ENCODE assay signal across 1 cellular context in the genomic region with DNA sequence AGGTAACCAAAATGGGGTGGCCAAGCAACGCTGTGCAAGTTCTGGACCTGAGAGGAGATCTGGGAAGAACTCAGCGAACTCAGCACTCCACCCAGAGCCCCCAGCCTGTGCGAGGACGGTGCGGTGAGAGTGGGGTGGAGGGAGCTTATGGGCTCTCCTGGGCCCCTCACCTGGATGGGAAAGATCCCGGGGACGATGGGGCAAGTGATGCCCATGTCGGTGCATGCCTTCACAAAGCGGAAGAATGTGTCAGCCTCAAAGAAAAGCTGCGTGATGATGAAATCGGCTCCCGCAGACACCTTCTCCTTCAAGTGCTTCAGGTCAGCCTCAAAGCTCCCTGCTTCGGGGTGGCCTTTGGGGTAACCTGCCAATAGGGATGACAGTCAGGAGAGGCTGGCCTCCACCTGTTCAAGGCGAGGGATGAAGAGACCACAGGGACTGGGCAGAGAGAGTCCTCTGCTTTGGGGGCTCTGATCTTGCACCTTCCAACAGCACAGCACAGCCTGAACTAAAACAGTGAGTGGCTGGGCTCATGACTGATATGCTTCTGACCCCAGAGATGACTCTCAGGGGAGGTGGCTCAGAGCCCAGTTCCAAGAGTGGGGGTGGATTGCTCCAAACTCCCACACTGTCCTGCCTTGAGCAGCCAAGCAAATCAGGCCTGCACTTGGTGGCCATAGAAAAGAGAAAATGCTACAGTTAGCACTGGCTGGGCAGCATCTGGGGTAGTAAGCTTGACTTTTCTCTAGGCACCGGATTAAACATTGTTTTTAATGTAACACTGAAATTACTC.
TF ChIP-seq lines count a peak whose summit lies in the region.

No MANE protein-coding gene starts in this region.

TF ChIP-seq in K562, 482 proteins besides CTCF, POLR2A, EP300 and RAD21 (continued from another document and continues in another):
- TF ChIP-seq, protein P1, sequence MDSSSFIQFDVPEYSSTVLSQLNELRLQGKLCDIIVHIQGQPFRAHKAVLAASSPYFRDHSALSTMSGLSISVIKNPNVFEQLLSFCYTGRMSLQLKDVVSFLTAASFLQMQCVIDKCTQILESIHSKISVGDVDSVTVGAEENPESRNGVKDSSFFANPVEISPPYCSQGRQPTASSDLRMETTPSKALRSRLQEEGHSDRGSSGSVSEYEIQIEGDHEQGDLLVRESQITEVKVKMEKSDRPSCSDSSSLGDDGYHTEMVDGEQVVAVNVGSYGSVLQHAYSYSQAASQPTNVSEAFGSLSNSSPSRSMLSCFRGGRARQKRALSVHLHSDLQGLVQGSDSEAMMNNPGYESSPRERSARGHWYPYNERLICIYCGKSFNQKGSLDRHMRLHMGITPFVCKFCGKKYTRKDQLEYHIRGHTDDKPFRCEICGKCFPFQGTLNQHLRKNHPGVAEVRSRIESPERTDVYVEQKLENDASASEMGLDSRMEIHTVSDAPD (CRISPR knock-in tag; IDR thresholded peaks at IDR 0.05) = no peak
- peak; percentile 20 for TF ChIP-seq ZFP36 (IDR thresholded peaks at IDR 0.05; ENCODE audit: low read depth, low read length, partially characterized antibody)
- TF ChIP-seq COPS2 (conservative IDR thresholded peaks at IDR 0.05) = no peak
- TF ChIP-seq, protein P2, sequence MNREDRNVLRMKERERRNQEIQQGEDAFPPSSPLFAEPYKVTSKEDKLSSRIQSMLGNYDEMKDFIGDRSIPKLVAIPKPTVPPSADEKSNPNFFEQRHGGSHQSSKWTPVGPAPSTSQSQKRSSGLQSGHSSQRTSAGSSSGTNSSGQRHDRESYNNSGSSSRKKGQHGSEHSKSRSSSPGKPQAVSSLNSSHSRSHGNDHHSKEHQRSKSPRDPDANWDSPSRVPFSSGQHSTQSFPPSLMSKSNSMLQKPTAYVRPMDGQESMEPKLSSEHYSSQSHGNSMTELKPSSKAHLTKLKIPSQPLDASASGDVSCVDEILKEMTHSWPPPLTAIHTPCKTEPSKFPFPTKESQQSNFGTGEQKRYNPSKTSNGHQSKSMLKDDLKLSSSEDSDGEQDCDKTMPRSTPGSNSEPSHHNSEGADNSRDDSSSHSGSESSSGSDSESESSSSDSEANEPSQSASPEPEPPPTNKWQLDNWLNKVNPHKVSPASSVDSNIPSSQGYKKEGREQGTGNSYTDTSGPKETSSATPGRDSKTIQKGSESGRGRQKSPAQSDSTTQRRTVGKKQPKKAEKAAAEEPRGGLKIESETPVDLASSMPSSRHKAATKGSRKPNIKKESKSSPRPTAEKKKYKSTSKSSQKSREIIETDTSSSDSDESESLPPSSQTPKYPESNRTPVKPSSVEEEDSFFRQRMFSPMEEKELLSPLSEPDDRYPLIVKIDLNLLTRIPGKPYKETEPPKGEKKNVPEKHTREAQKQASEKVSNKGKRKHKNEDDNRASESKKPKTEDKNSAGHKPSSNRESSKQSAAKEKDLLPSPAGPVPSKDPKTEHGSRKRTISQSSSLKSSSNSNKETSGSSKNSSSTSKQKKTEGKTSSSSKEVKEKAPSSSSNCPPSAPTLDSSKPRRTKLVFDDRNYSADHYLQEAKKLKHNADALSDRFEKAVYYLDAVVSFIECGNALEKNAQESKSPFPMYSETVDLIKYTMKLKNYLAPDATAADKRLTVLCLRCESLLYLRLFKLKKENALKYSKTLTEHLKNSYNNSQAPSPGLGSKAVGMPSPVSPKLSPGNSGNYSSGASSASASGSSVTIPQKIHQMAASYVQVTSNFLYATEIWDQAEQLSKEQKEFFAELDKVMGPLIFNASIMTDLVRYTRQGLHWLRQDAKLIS (CRISPR knock-in tag; IDR thresholded peaks at IDR 0.05) = no peak
- TF ChIP-seq PCBP1 (IDR thresholded peaks at IDR 0.05; ENCODE audit: low read depth, low read length, poor library complexity, severe bottlenecking) = no peak
- TF ChIP-seq ZNF274 (IDR thresholded peaks at IDR 0.05; ENCODE audit: borderline replicate concordance, low read depth, low read length) = no peak
- no peak for TF ChIP-seq ATF1 (CRISPR knock-in tag; IDR thresholded peaks at IDR 0.05)
- no peak for TF ChIP-seq ATF1 (tag; IDR thresholded peaks at IDR 0.05)
- peak; percentile 78 for TF ChIP-seq POLR2B (IDR thresholded peaks at IDR 0.05; ENCODE audit: low read depth, partially characterized antibody)
- no peak for TF ChIP-seq NONO (IDR thresholded peaks at IDR 0.05; ENCODE audit: low read depth in 2 of 2, low read length in 1 of 2)
- TF ChIP-seq BRF1 (IDR thresholded peaks at IDR 0.05; ENCODE audit: borderline replicate concordance, extremely low read depth, insufficient read length) = no peak
- 0 out of 2 replicates have a peak, but pooled peaks have one; percentile 29 for TF ChIP-seq MEF2D (tag; conservative IDR thresholded peaks at IDR 0.05; ENCODE audit: low read depth)
- TF ChIP-seq, protein P3, sequence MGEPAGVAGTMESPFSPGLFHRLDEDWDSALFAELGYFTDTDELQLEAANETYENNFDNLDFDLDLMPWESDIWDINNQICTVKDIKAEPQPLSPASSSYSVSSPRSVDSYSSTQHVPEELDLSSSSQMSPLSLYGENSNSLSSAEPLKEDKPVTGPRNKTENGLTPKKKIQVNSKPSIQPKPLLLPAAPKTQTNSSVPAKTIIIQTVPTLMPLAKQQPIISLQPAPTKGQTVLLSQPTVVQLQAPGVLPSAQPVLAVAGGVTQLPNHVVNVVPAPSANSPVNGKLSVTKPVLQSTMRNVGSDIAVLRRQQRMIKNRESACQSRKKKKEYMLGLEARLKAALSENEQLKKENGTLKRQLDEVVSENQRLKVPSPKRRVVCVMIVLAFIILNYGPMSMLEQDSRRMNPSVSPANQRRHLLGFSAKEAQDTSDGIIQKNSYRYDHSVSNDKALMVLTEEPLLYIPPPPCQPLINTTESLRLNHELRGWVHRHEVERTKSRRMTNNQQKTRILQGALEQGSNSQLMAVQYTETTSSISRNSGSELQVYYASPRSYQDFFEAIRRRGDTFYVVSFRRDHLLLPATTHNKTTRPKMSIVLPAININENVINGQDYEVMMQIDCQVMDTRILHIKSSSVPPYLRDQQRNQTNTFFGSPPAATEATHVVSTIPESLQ (CRISPR knock-in tag; IDR thresholded peaks at IDR 0.05) = peak; percentile 41; the same call in 1 of the 2 replicates
- TF ChIP-seq TCF3 (CRISPR knock-in tag; IDR thresholded peaks at IDR 0.05) = peak; percentile 63
- TF ChIP-seq SAFB2 (IDR thresholded peaks at IDR 0.05; ENCODE audit: borderline replicate concordance, low read depth, low read length, severe bottlenecking) = no peak
- TF ChIP-seq, protein P4, sequence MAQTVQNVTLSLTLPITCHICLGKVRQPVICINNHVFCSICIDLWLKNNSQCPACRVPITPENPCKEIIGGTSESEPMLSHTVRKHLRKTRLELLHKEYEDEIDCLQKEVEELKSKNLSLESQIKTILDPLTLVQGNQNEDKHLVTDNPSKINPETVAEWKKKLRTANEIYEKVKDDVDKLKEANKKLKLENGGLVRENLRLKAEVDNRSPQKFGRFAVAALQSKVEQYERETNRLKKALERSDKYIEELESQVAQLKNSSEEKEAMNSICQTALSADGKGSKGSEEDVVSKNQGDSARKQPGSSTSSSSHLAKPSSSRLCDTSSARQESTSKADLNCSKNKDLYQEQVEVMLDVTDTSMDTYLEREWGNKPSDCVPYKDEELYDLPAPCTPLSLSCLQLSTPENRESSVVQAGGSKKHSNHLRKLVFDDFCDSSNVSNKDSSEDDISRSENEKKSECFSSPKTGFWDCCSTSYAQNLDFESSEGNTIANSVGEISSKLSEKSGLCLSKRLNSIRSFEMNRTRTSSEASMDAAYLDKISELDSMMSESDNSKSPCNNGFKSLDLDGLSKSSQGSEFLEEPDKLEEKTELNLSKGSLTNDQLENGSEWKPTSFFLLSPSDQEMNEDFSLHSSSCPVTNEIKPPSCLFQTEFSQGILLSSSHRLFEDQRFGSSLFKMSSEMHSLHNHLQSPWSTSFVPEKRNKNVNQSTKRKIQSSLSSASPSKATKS (CRISPR knock-in tag; IDR thresholded peaks at IDR 0.05) = no peak
- TF ChIP-seq, protein P5, sequence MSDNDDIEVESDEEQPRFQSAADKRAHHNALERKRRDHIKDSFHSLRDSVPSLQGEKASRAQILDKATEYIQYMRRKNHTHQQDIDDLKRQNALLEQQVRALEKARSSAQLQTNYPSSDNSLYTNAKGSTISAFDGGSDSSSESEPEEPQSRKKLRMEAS (CRISPR knock-in tag; IDR thresholded peaks at IDR 0.05) = no peak
- TF ChIP-seq, protein P6, sequence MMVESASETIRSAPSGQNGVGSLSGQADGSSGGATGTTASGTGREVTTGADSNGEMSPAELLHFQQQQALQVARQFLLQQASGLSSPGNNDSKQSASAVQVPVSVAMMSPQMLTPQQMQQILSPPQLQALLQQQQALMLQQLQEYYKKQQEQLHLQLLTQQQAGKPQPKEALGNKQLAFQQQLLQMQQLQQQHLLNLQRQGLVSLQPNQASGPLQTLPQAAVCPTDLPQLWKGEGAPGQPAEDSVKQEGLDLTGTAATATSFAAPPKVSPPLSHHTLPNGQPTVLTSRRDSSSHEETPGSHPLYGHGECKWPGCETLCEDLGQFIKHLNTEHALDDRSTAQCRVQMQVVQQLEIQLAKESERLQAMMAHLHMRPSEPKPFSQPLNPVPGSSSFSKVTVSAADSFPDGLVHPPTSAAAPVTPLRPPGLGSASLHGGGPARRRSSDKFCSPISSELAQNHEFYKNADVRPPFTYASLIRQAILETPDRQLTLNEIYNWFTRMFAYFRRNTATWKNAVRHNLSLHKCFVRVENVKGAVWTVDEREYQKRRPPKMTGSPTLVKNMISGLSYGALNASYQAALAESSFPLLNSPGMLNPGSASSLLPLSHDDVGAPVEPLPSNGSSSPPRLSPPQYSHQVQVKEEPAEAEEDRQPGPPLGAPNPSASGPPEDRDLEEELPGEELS (CRISPR knock-in tag; IDR thresholded peaks at IDR 0.05; ENCODE audit: borderline replicate concordance) = peak; percentile 60; the same call in 1 of the 2 replicates
- TF ChIP-seq WHSC1 (IDR thresholded peaks at IDR 0.05; ENCODE audit: low read length) = peak; percentile 92
- peak; percentile 39 for TF ChIP-seq CTBP1 (IDR thresholded peaks at IDR 0.05; ENCODE audit: borderline replicate concordance)
- TF ChIP-seq POLR2AphosphoS5 (IDR thresholded peaks at IDR 0.05; ENCODE audit: control insufficient read depth, insufficient read depth, low read depth, low read length) = peak; percentile 70
- no peak for TF ChIP-seq GABPB2 (CRISPR knock-in tag; conservative IDR thresholded peaks at IDR 0.05)
- no peak for TF ChIP-seq RBM17 (IDR thresholded peaks at IDR 0.05; ENCODE audit: borderline replicate concordance, low read depth, low read length)
- no peak for TF ChIP-seq SRSF3 (IDR thresholded peaks at IDR 0.05; ENCODE audit: insufficient read depth, low read length)
- no peak for TF ChIP-seq RBBP5 (IDR thresholded peaks at IDR 0.05; ENCODE audit: borderline replicate concordance, insufficient read depth, low read length, poor library complexity, severe bottlenecking)
- TF ChIP-seq ZNF584 (CRISPR knock-in tag; IDR thresholded peaks at IDR 0.05; ENCODE audit: low read depth) = 0 out of 2 replicates have a peak, but pooled peaks have one; percentile 78
- TF ChIP-seq SNIP1 (IDR thresholded peaks at IDR 0.05; ENCODE audit: low read depth) = no peak
- TF ChIP-seq ZNF699 (CRISPR knock-in tag; IDR thresholded peaks at IDR 0.05; ENCODE audit: insufficient replicate concordance) = no peak
- no peak for TF ChIP-seq HLTF (IDR thresholded peaks at IDR 0.05)
- no peak for TF ChIP-seq SMARCA5 (IDR thresholded peaks at IDR 0.05)
- no peak for TF ChIP-seq ZNF764 (CRISPR knock-in tag; IDR thresholded peaks at IDR 0.05; ENCODE audit: low read depth)
- no peak for TF ChIP-seq PTTG1 (tag; IDR thresholded peaks at IDR 0.05; ENCODE audit: low read depth)
- no peak for TF ChIP-seq ZC3H4 (CRISPR knock-in tag; IDR thresholded peaks at IDR 0.05; ENCODE audit: borderline replicate concordance)
- TF ChIP-seq SNRNP70 (optimal IDR thresholded peaks at IDR 0.05; ENCODE audit: low read depth, low read length) = no peak
- no peak for TF ChIP-seq TAF15 (IDR thresholded peaks at IDR 0.05; ENCODE audit: low read depth, low read length)
- TF ChIP-seq, protein P7, sequence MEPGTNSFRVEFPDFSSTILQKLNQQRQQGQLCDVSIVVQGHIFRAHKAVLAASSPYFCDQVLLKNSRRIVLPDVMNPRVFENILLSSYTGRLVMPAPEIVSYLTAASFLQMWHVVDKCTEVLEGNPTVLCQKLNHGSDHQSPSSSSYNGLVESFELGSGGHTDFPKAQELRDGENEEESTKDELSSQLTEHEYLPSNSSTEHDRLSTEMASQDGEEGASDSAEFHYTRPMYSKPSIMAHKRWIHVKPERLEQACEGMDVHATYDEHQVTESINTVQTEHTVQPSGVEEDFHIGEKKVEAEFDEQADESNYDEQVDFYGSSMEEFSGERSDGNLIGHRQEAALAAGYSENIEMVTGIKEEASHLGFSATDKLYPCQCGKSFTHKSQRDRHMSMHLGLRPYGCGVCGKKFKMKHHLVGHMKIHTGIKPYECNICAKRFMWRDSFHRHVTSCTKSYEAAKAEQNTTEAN (CRISPR knock-in tag; IDR thresholded peaks at IDR 0.05) = no peak
- no peak for TF ChIP-seq HMG20B (CRISPR knock-in tag; IDR thresholded peaks at IDR 0.05)
- TF ChIP-seq, protein P8, sequence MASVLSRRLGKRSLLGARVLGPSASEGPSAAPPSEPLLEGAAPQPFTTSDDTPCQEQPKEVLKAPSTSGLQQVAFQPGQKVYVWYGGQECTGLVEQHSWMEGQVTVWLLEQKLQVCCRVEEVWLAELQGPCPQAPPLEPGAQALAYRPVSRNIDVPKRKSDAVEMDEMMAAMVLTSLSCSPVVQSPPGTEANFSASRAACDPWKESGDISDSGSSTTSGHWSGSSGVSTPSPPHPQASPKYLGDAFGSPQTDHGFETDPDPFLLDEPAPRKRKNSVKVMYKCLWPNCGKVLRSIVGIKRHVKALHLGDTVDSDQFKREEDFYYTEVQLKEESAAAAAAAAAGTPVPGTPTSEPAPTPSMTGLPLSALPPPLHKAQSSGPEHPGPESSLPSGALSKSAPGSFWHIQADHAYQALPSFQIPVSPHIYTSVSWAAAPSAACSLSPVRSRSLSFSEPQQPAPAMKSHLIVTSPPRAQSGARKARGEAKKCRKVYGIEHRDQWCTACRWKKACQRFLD (CRISPR knock-in tag; IDR thresholded peaks at IDR 0.05) = no peak
- TF ChIP-seq, protein P9, sequence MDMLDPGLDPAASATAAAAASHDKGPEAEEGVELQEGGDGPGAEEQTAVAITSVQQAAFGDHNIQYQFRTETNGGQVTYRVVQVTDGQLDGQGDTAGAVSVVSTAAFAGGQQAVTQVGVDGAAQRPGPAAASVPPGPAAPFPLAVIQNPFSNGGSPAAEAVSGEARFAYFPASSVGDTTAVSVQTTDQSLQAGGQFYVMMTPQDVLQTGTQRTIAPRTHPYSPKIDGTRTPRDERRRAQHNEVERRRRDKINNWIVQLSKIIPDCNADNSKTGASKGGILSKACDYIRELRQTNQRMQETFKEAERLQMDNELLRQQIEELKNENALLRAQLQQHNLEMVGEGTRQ (CRISPR knock-in tag; IDR thresholded peaks at IDR 0.05) = no peak
- no peak for TF ChIP-seq ZNF507 (tag; conservative IDR thresholded peaks at IDR 0.05)
- no peak for TF ChIP-seq ZNF184 (CRISPR knock-in tag; IDR thresholded peaks at IDR 0.05)
- no peak for TF ChIP-seq FOXJ3 (CRISPR knock-in tag; IDR thresholded peaks at IDR 0.05)
- TF ChIP-seq NFATC3 (IDR thresholded peaks at IDR 0.05) = peak; percentile 18; the same call in 1 of the 2 replicates
- TF ChIP-seq CCAR2 (IDR thresholded peaks at IDR 0.05; ENCODE audit: low read depth, low read length) = no peak
- TF ChIP-seq ETV6 (IDR thresholded peaks at IDR 0.05; ENCODE audit: borderline replicate concordance in 1 of 2, low read depth in 2 of 2, low read length in 1 of 2) = no peak
- no peak for TF ChIP-seq ETV6 (CRISPR knock-in tag; IDR thresholded peaks at IDR 0.05; ENCODE audit: borderline replicate concordance)
- no peak for TF ChIP-seq IRF2 (CRISPR knock-in tag; IDR thresholded peaks at IDR 0.05)
- TF ChIP-seq CEBPB (tag; IDR thresholded peaks at IDR 0.05) = peak; percentile 88
- TF ChIP-seq SIN3B (IDR thresholded peaks at IDR 0.05; ENCODE audit: low read depth) = no peak
- no peak for TF ChIP-seq NELFE (IDR thresholded peaks at IDR 0.05; ENCODE audit: insufficient read depth, insufficient read length)
- TF ChIP-seq SIRT6 (IDR thresholded peaks at IDR 0.05; ENCODE audit: low read depth, low read length) = no peak
- TF ChIP-seq CC2D1A (IDR thresholded peaks at IDR 0.05) = no peak
